In genomic region chr20:23132930-23133559, GRCh38 we compare ENCODE assay signal across 1 cellular context.
TF ChIP-seq lines count a peak whose summit lies in the region.

No MANE protein-coding gene starts in this region.

TF ChIP-seq in K562, 482 proteins besides CTCF, POLR2A, EP300 and RAD21 (continued from another document):
- no peak for TF ChIP-seq CLOCK (CRISPR knock-in tag; IDR thresholded peaks at IDR 0.05; ENCODE audit: borderline replicate concordance)
- TF ChIP-seq PHF8 (IDR thresholded peaks at IDR 0.05; ENCODE audit: borderline replicate concordance, low read length) = peak; percentile 24; the same call in 1 of the 2 replicates
- TF ChIP-seq CAMTA2 (CRISPR knock-in tag; conservative IDR thresholded peaks at IDR 0.05) = no peak
- no peak for TF ChIP-seq HOMEZ (CRISPR knock-in tag; IDR thresholded peaks at IDR 0.05)
- TF ChIP-seq ZNF77 (CRISPR knock-in tag; IDR thresholded peaks at IDR 0.05) = no peak
- TF ChIP-seq PML (IDR thresholded peaks at IDR 0.05; ENCODE audit: low read length) = peak; percentile 80
- TF ChIP-seq SMAD4 (CRISPR knock-in tag; conservative IDR thresholded peaks at IDR 0.05) = peak; percentile 96
- no peak for TF ChIP-seq PRPF4 (IDR thresholded peaks at IDR 0.05; ENCODE audit: insufficient read depth, low read depth, low read length, poor library complexity, severe bottlenecking)
- no peak for TF ChIP-seq ZBTB8A (IDR thresholded peaks at IDR 0.05; ENCODE audit: partially characterized antibody)
- 0 out of 2 replicates have a peak, but pooled peaks have one; percentile 3 for TF ChIP-seq SMC3 (conservative IDR thresholded peaks at IDR 0.05; ENCODE audit: insufficient read depth, low read depth, low read length)
- 0 out of 2 replicates have a peak, but pooled peaks have one; percentile 28 for TF ChIP-seq ETV1 (tag; conservative IDR thresholded peaks at IDR 0.05; ENCODE audit: low read depth)
- no peak for TF ChIP-seq ZNF696 (CRISPR knock-in tag; conservative IDR thresholded peaks at IDR 0.05)
- TF ChIP-seq DIDO1 (tag; IDR thresholded peaks at IDR 0.05; ENCODE audit: low read depth) = no peak
- TF ChIP-seq USF1 (CRISPR knock-in tag; IDR thresholded peaks at IDR 0.05) = no peak
- TF ChIP-seq ARID3A (IDR thresholded peaks at IDR 0.05; ENCODE audit: borderline replicate concordance, low read depth, low read length) = no peak
- no peak for TF ChIP-seq GMEB1 (CRISPR knock-in tag; IDR thresholded peaks at IDR 0.05)
- no peak for TF ChIP-seq FUS (optimal IDR thresholded peaks at IDR 0.05; ENCODE audit: low read depth, low read length)
- TF ChIP-seq MYNN (IDR thresholded peaks at IDR 0.05) = peak; percentile 67
- no peak for TF ChIP-seq MYNN (CRISPR knock-in tag; IDR thresholded peaks at IDR 0.05)
- TF ChIP-seq NFE2 (IDR thresholded peaks at IDR 0.05; ENCODE audit: low read depth) = no peak
- TF ChIP-seq NFE2L1 (tag; IDR thresholded peaks at IDR 0.05; ENCODE audit: borderline replicate concordance, low read depth) = no peak
- no peak for TF ChIP-seq MIER1 (IDR thresholded peaks at IDR 0.05; ENCODE audit: low read depth)
- peak; percentile 97 for TF ChIP-seq ZBTB7A (IDR thresholded peaks at IDR 0.05; ENCODE audit: borderline replicate concordance, control insufficient read depth, low read depth, low read length)
- TF ChIP-seq POLR2AphosphoS5 (IDR thresholded peaks at IDR 0.05; ENCODE audit: control insufficient read depth, insufficient read depth, low read depth, low read length) = peak; percentile 80; the same call in 1 of the 2 replicates
- no peak for TF ChIP-seq NFXL1 (CRISPR knock-in tag; IDR thresholded peaks at IDR 0.05)
- TF ChIP-seq ZNF695 (CRISPR knock-in tag; IDR thresholded peaks at IDR 0.05) = no peak
- TF ChIP-seq BACH1 (tag; IDR thresholded peaks at IDR 0.05) = no peak
- peak; percentile 77; the same call in 1 of the 2 replicates for TF ChIP-seq CC2D1A (IDR thresholded peaks at IDR 0.05)
- TF ChIP-seq ZNF639 (CRISPR knock-in tag; conservative IDR thresholded peaks at IDR 0.05 in 1 of 2, IDR thresholded peaks at IDR 0.05 in 1 of 2) = no peak
- TF ChIP-seq SRSF7 (optimal IDR thresholded peaks at IDR 0.05; ENCODE audit: low read depth, low read length) = no peak
- no peak for TF ChIP-seq ILK (tag; IDR thresholded peaks at IDR 0.05; ENCODE audit: borderline replicate concordance, low read depth)
- TF ChIP-seq ZNF408 (CRISPR knock-in tag; IDR thresholded peaks at IDR 0.05; ENCODE audit: low read depth) = no peak
